14 cellular contexts compared by ENCODE assay signal in the genomic region with DNA sequence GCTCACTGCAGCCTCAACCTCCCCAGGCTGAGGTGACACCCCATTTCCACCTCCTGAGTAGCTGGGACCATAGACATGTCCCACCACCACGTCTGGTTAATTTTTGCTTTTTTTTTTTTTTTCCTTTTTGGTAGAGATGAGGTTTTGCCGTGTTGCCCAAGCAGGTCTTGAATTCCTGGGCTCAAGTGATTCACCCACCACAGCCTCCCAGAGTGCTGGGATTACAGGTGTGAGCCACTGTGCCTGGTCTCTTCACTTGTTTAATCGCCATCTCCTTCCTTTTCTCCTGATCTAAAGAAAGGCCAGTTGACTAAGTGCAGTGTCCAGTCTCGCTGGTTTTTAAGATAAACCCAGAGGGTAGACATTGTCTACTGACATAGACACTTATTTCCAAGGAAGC.
DNase-seq lines count a peak whose midpoint lies in the region; ATAC-seq and TF ChIP-seq lines count a peak whose summit lies in the region.
"Had no signal": no experiment of that assay in that cellular context is flagged by ENCODE, and none has a peak within 500 bp of the region (broad histone marks: within the 10 kb centered on the region; RNA-seq: fewer than 3 reads in every experiment).

No MANE protein-coding gene starts in this region.

- no peak overlapping the region for H3K27ac Mint-ChIP-seq in activated T-helper 17 cell treated with anti-CD3 and anti-CD28 coated beads, Interleukin-2, amount 50 U/mL, for 72 hours
- H3K27ac Mint-ChIP-seq: CD4-positive, CD25-positive, alpha-beta regulatory T cell had no signal

- H3K79me2 ChIP-seq in PC-3 (ENCODE audit: low read length): no peaks in the 10 kb centered on the region

- H3K4me3 ChIP-seq in PC-3 (ENCODE audit: low read length) (no peak overlapping the region), Peyer's patch (no peak overlapping the region)

- TF ChIP-seq CTCF in PC-3 (conservative IDR thresholded peaks at IDR 0.05; ENCODE audit: low read depth, low read length) (no peak), Peyer's patch (IDR thresholded peaks at IDR 0.05) (no peak)

- no peak overlapping the region for H3K4me2 ChIP-seq in PC-3 (ENCODE audit: low read length)

- no peaks in the 10 kb centered on the region for H4K20me1 ChIP-seq in PC-3 (ENCODE audit: low read length)

- H3K27ac ChIP-seq in PC-3 (ENCODE audit: low read length) (no peak overlapping the region), Peyer's patch (no peak overlapping the region)

- no peaks in the 10 kb centered on the region for H3K27me3 Mint-ChIP-seq in activated T-helper 17 cell treated with anti-CD3 and anti-CD28 coated beads, Interleukin-2, amount 50 U/mL, for 72 hours

- H3K4me1 Mint-ChIP-seq in activated T-helper 17 cell treated with anti-CD3 and anti-CD28 coated beads, Interleukin-2, amount 50 U/mL, for 72 hours: peaks cover 10% of the 10 kb centered on the region

- no peak overlapping the region for H2AFZ ChIP-seq in PC-3 (ENCODE audit: low read length)

- CTCF ChIA-PET in PC-3 (lab: Charles Lee): no interaction called here

- H3K9me3 ChIP-seq in PC-3 (ENCODE audit: low read length): no peaks in the 10 kb centered on the region
- H3K9me3 ChIP-seq in Peyer's patch: no peaks in the 10 kb centered on the region
- H3K9me3 ChIP-seq: BE2C, Caco-2 had no signal

- ATAC-seq in PC-3: no peak
- peak; percentile 30 for ATAC-seq in activated T-helper 17 cell treated with anti-CD3 and anti-CD28 coated beads, Interleukin-2, amount 50 U/mL, for 72 hours (replicated peaks)

- TF ChIP-seq POLR2A in Peyer's patch (IDR thresholded peaks at IDR 0.05): no peak

- DNase-seq in PC-3 (peak; percentile 8), kidney tubule cell (ENCODE audit: low spot score) (peak; percentile 31), NCI-H2196 (lab: John Stamatoyannopoulos, UW; ENCODE audit: unreplicated experiment) (no peak), Peyer's patch (no peak), NOMO-1 treated with dmso at 0.1 percent for 144 hours (lab: John Stamatoyannopoulos, UW; ENCODE audit: unreplicated experiment) (no peak)
- DNase-seq: ACHN; BE2C; C1 segment of cervical spinal cord; Caco-2; CD4-positive, CD25-positive, alpha-beta regulatory T cell; GF-D8; H9; IMR-90 had no signal

- H3K27me3 ChIP-seq in PC-3 (ENCODE audit: low read length) (no peaks in the 10 kb centered on the region), Peyer's patch (no peaks in the 10 kb centered on the region)

- H3K36me3 ChIP-seq in PC-3 (ENCODE audit: low read depth, low read length) (no peaks in the 10 kb centered on the region), Peyer's patch (no peaks in the 10 kb centered on the region)
- H3K36me3 ChIP-seq: BE2C had no signal

- H3K4me3 Mint-ChIP-seq in activated T-helper 17 cell treated with anti-CD3 and anti-CD28 coated beads, Interleukin-2, amount 50 U/mL, for 72 hours: no peak overlapping the region
- H3K4me3 Mint-ChIP-seq: CD4-positive, CD25-positive, alpha-beta regulatory T cell; H9 had no signal

- H3K4me1 ChIP-seq in PC-3 (ENCODE audit: insufficient read depth, low read length) (no peaks in the 10 kb centered on the region), Peyer's patch (no peaks in the 10 kb centered on the region)
- H3K4me1 ChIP-seq: BE2C, Caco-2 had no signal

- intact Hi-C loops in PC-3 (cut with micrococcal nuclease): no loop called here

- no peaks in the 10 kb centered on the region for H3F3A ChIP-seq in PC-3 (ENCODE audit: low read length, unreplicated experiment)

- BruUV-seq in PC-3 (replicated peaks; lab: Mats Ljungman, UMichigan): no TSS peak

- H3K36me3 Mint-ChIP-seq in activated T-helper 17 cell treated with anti-CD3 and anti-CD28 coated beads, Interleukin-2, amount 50 U/mL, for 72 hours (ENCODE audit: low read depth): peaks cover 6% of the 10 kb centered on the region
- H3K36me3 Mint-ChIP-seq: CD4-positive, CD25-positive, alpha-beta regulatory T cell had no signal

- no peaks in the 10 kb centered on the region for H3K9me2 ChIP-seq in PC-3 (replicated peaks; ENCODE audit: low read length)

- peaks cover 4% of the 10 kb centered on the region for H3K9me3 Mint-ChIP-seq in activated T-helper 17 cell treated with anti-CD3 and anti-CD28 coated beads, Interleukin-2, amount 50 U/mL, for 72 hours

- POLR2A ChIA-PET in PC-3 (lab: Charles Lee; ENCODE audit: unreplicated experiment): no interaction called here

- H3K9ac ChIP-seq in PC-3 (ENCODE audit: low read length): no peak overlapping the region

Comparison
In these comparisons a context has a peak if more than half of its experiments do, and no peak if none do; other contexts are left out.
1. DNase-seq: peak in PC-3 (single experiment) and kidney tubule cell (single experiment); none in NCI-H2196 (single experiment), Peyer's patch (0 of 3) and NOMO-1 treated with dmso at 0.1 percent for 144 hours (single experiment).